Comparison of ENCODE assay signal across 24 cellular contexts in genomic region chr2:227335713-227336112, GRCh38.
DNase-seq lines count a peak whose midpoint lies in the region; ATAC-seq and TF ChIP-seq lines count a peak whose summit lies in the region.
"Had no signal": no experiment of that assay in that cellular context is flagged by ENCODE, and none has a peak within 500 bp of the region (broad histone marks: within the 10 kb centered on the region; RNA-seq: fewer than 3 reads in every experiment).

No MANE protein-coding gene starts in this region.

- H3K9me3 Mint-ChIP-seq in stimulated activated effector memory CD8-positive, alpha-beta T cell treated with anti-CD3 and anti-CD28 coated beads, Interleukin-12 subunit alpha, Interleukin-12 subunit beta, amount 100 ng/mL, for 72 hours = no peaks in the 10 kb centered on the region
- H3K9me3 Mint-ChIP-seq: WTC11 had no signal

- no peak overlapping the region for H3K27ac ChIP-seq in brain microvascular endothelial cell
- H3K27ac ChIP-seq: 22Rv1, HL-60, thyroid gland had no signal

- no peaks in the 10 kb centered on the region for H3K27me3 ChIP-seq in brain microvascular endothelial cell (replicated peaks)
- H3K27me3 ChIP-seq: thyroid gland had no signal

- peaks cover 7% of the 10 kb centered on the region for H3K4me1 Mint-ChIP-seq in stimulated activated effector memory CD8-positive, alpha-beta T cell treated with anti-CD3 and anti-CD28 coated beads, Interleukin-12 subunit alpha, Interleukin-12 subunit beta, amount 100 ng/mL, for 72 hours
- H3K4me1 Mint-ChIP-seq: WTC11 had no signal

- DNase-seq in NCI-H82 (lab: John Stamatoyannopoulos, UW) (peak; percentile 6), NCI-H82 treated with DMSO at 0.1 percent for 48 hours (lab: John Stamatoyannopoulos, UW; ENCODE audit: unreplicated experiment) (no peak), MV-4-11 (lab: John Stamatoyannopoulos, UW) (peak; percentile 88), fibroblast of pulmonary artery (ENCODE audit: low read depth) (peak; percentile 13), brain microvascular endothelial cell (no peak)
- no peak for DNase-seq in stimulated activated effector memory CD8-positive, alpha-beta T cell treated with anti-CD3 and anti-CD28 coated beads, Interleukin-12 subunit alpha, Interleukin-12 subunit beta, amount 100 ng/mL, for 72 hours (ENCODE audit: low spot score in 2 of 2)
- no peak for DNase-seq in effector CD8-positive, alpha-beta T cell (lab: John Stamatoyannopoulos, UW)
- DNase-seq: activated CD4-positive, alpha-beta T cell treated with anti-CD3 and anti-CD28 coated beads, Interleukin-2, amount 50 U/mL, for 4 hours; activated gamma-delta T cell treated with Interleukin-2 at 50 U/mL for 16 hours; HCEC 1CT; mucosa of descending colon; NCI-H1092 treated with DMSO at 0.1 percent for 48 hours; NCI-H187 treated with DMSO at 0.1 percent for 48 hours; NCI-H748 treated with DMSO at 0.1 percent for 48 hours; posterior cingulate gyrus; stimulated activated CD4-positive, alpha-beta T cell treated with anti-CD3 and anti-CD28 coated beads, Interleukin-4, amount 100 ng/mL, for 4 hours; stimulated activated naive CD4-positive, alpha-beta T cell treated with Interleukin-2 at 50 U/mL for 16 hours; T-helper 9 cell; thyroid gland had no signal

- TF ChIP-seq CTCF in fibroblast of pulmonary artery (IDR thresholded peaks at IDR 0.05; ENCODE audit: low read length, missing control alignments) = no peak
- TF ChIP-seq CTCF in brain microvascular endothelial cell (IDR thresholded peaks at IDR 0.05; ENCODE audit: low read depth, low read length, missing control alignments) = no peak

- peaks cover 84% of the 10 kb centered on the region for H3K36me3 Mint-ChIP-seq in stimulated activated effector memory CD8-positive, alpha-beta T cell treated with anti-CD3 and anti-CD28 coated beads, Interleukin-12 subunit alpha, Interleukin-12 subunit beta, amount 100 ng/mL, for 72 hours

- H3K27ac Mint-ChIP-seq in stimulated activated effector memory CD8-positive, alpha-beta T cell treated with anti-CD3 and anti-CD28 coated beads, Interleukin-12 subunit alpha, Interleukin-12 subunit beta, amount 100 ng/mL, for 72 hours = peak overlapping the region; percentile 60
- H3K27ac Mint-ChIP-seq: WTC11 had no signal

- in situ Hi-C loops in brain microvascular endothelial cell (cut with HindIII; ENCODE audit: low pct_ligation_motif_present, low sequenced_read_pairs) = no loop called here

- peak; percentile 49 for ATAC-seq in stimulated activated effector memory CD8-positive, alpha-beta T cell treated with anti-CD3 and anti-CD28 coated beads, Interleukin-12 subunit alpha, Interleukin-12 subunit beta, amount 100 ng/mL, for 72 hours
- no peak for ATAC-seq in HG02840 (IDR thresholded peaks at IDR 0.05; ENCODE audit: low FRiP score, unreplicated experiment)
- ATAC-seq: mucosa of descending colon, sciatic nerve, WTC11 had no signal

- H3K4me3 ChIP-seq in fibroblast of pulmonary artery (replicated peaks; ENCODE audit: low read depth, low read length) (no peak overlapping the region), brain microvascular endothelial cell (ENCODE audit: low read depth, low read length) (no peak overlapping the region)
- H3K4me3 ChIP-seq: mucosa of descending colon, thyroid gland had no signal

- H3K36me3 ChIP-seq in brain microvascular endothelial cell (replicated peaks) = peaks cover 14% of the 10 kb centered on the region

- H3K4me3 Mint-ChIP-seq in stimulated activated effector memory CD8-positive, alpha-beta T cell treated with anti-CD3 and anti-CD28 coated beads, Interleukin-12 subunit alpha, Interleukin-12 subunit beta, amount 100 ng/mL, for 72 hours = no peak overlapping the region
- H3K4me3 Mint-ChIP-seq: WTC11 had no signal

Comparison
In these comparisons a context has a peak if more than half of its experiments do, and no peak if none do; other contexts are left out.
1. DNase-seq: peak in NCI-H82 (single experiment), MV-4-11 (single experiment) and fibroblast of pulmonary artery (single experiment); none in NCI-H82 treated with DMSO at 0.1 percent for 48 hours (single experiment), stimulated activated effector memory CD8-positive, alpha-beta T cell treated with anti-CD3 and anti-CD28 coated beads, Interleukin-12 subunit alpha, Interleukin-12 subunit beta, amount 100 ng/mL, for 72 hours (0 of 2), brain microvascular endothelial cell (single experiment) and effector CD8-positive, alpha-beta T cell (single experiment).